In the genomic region with DNA sequence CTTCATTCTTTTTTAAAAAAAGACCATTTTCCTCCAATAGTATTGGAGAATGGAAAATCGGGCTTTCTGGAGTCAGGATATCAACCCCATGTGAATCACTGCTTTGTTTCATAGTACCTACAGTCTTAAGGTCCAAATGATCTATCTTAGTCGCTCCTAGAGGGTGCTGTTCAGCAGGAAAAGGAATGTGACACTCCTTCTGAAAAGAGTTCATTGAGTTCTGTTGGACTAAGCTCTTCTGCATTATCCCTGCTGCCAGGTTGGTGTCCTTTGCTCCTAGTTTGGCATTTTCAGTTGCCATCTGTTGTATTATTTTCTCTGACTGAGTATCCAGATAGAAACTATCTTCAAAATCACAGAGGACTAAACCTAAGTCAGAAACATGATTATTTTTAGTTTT, we compare ENCODE assay signal across 18 cellular contexts. TPM values are rescaled to one million over a fixed set of nuclear protein-coding genes. Genes with fewer than 3 reads are reported as not detected.
DNase-seq lines count a peak whose midpoint lies in the region; ATAC-seq and TF ChIP-seq lines count a peak whose summit lies in the region.
"Had no signal": no experiment of that assay in that cellular context is flagged by ENCODE, and none has a peak within 500 bp of the region (broad histone marks: within the 10 kb centered on the region; RNA-seq: fewer than 3 reads in every experiment).

No MANE protein-coding gene starts in this region.

- intact Hi-C loops in left colon (cut with DNase I, micrococcal nuclease) = no loop called here

- H3K4me3 Mint-ChIP-seq in chondrocyte (ENCODE audit: unreplicated experiment) = no peak overlapping the region
- H3K4me3 Mint-ChIP-seq: B cell had no signal

- H3K27ac Mint-ChIP-seq in chondrocyte (ENCODE audit: unreplicated experiment) = no peak overlapping the region
- H3K27ac Mint-ChIP-seq: B cell had no signal

- peak; percentile 78 for ATAC-seq in left colon
- ATAC-seq: left ventricle myocardium superior, Panc1, pancreas had no signal

- DNase-seq in EH (ENCODE audit: low read depth) (peak; percentile 9), NCI-H524 (lab: John Stamatoyannopoulos, UW) (peak; percentile 15 to 63), chondrocyte (ENCODE audit: low spot score) (no peak), left colon (no peak), SKM-1 (lab: John Stamatoyannopoulos, UW; ENCODE audit: unreplicated experiment) (no peak), T1000 (lab: John Stamatoyannopoulos, UW) (no peak), COR-L47 (lab: John Stamatoyannopoulos, UW) (no peak)
- DNase-seq in NK-92 treated with Interleukin-12 subunit alpha and Interleukin-12 subunit beta, amount 100 ng/mL, for 24 hours (lab: John Stamatoyannopoulos, UW) = no peak
- DNase-seq: activated CD4-positive, CD25-positive, alpha-beta regulatory T cell treated with anti-CD3 and anti-CD28 coated beads, Interleukin-2, amount 50 U/mL, for 72 hours; HCEC 1CT; hypothalamus; left ventricle myocardium superior; NCI-H1930; NCI-H510A; pancreas; thyroid gland had no signal

- H3K9me3 Mint-ChIP-seq in chondrocyte (ENCODE audit: low read depth) = no peaks in the 10 kb centered on the region

- TF ChIP-seq CTCF in chondrocyte (IDR thresholded peaks at IDR 0.05) = peak; percentile 43

- H3K36me3 Mint-ChIP-seq in chondrocyte (ENCODE audit: low read depth) = peaks cover 2% of the 10 kb centered on the region

- H3K27me3 Mint-ChIP-seq in chondrocyte (ENCODE audit: low read depth) = no peaks in the 10 kb centered on the region
- H3K27me3 Mint-ChIP-seq: B cell had no signal

- peaks cover 4% of the 10 kb centered on the region for H3K4me1 Mint-ChIP-seq in chondrocyte (ENCODE audit: low read depth)
- H3K4me1 Mint-ChIP-seq: B cell had no signal

RNA-seq across cellular contexts. Expression of a gene that starts 57.2 kb away (rescaled TPM):
- total RNA-seq in chondrocyte (1.0 to 2.9 TPM (median 1.1 TPM) in 3 replicates), left colon (1 to 10 TPM; 1.5 to 3.0 TPM)

Comparison
In these comparisons a context has a peak if more than half of its experiments do, and no peak if none do; other contexts are left out.
1. DNase-seq: peak in EH (single experiment) and NCI-H524 (2 of 2); none in chondrocyte (single experiment), left colon (0 of 2), NK-92 treated with Interleukin-12 subunit alpha and Interleukin-12 subunit beta, amount 100 ng/mL, for 24 hours (single experiment), SKM-1 (single experiment), T1000 (single experiment) and COR-L47 (single experiment).